ENCODE assay signal across 17 cellular contexts in genomic region chr5:179355976-179356968, GRCh38. TPM values are rescaled to one million over a fixed set of nuclear protein-coding genes. Genes with fewer than 3 reads are reported as not detected.
DNase-seq lines count a peak whose midpoint lies in the region; ATAC-seq and TF ChIP-seq lines count a peak whose summit lies in the region.
"Had no signal": no experiment of that assay in that cellular context is flagged by ENCODE, and none has a peak within 500 bp of the region (broad histone marks: within the 10 kb centered on the region; RNA-seq: fewer than 3 reads in every experiment).

No MANE protein-coding gene starts in this region.

- H3K4me1 ChIP-seq in GM23248 (ENCODE audit: insufficient read depth): no peaks in the 10 kb centered on the region
- H3K4me1 ChIP-seq in left ventricle myocardium inferior: peaks cover 6% of the 10 kb centered on the region
- H3K4me1 ChIP-seq in PC-3 (ENCODE audit: insufficient read depth, low read length): no peaks in the 10 kb centered on the region
- H3K4me1 ChIP-seq: breast epithelium had no signal

- peak; percentile 73 for DNase-seq in GM23248
- no peak for DNase-seq in left ventricle myocardium inferior
- peak; percentile 64 for DNase-seq in skeletal muscle cell (ENCODE audit: low read depth)
- no peak for DNase-seq in NCI-H2227 treated with DMSO at 0.1 percent for 48 hours (lab: John Stamatoyannopoulos, UW)
- no peak for DNase-seq in PC-3
- DNase-seq: activated effector memory CD4-positive, alpha-beta T cell treated with anti-CD3 and anti-CD28 coated beads, Interleukin-2, amount 50 U/mL, for 16 hours; DMS153; hypothalamus; NCI-H1694; NCI-H69; occipital lobe had no signal

- H3K4me3 ChIP-seq in GM23248: no peak overlapping the region
- H3K4me3 ChIP-seq in left ventricle myocardium inferior: no peak overlapping the region
- H3K4me3 ChIP-seq in skeletal muscle cell (ENCODE audit: low read depth, low read length): no peak overlapping the region
- no peak overlapping the region for H3K4me3 ChIP-seq in PC-3 (ENCODE audit: low read length)
- H3K4me3 ChIP-seq: breast epithelium had no signal

- intact Hi-C loops in left ventricle myocardium inferior (cut with micrococcal nuclease): no loop called here
- intact Hi-C loops in PC-3 (cut with micrococcal nuclease): no loop called here

- 47 to 49% methylated on average over 11 of the region's 11 CpGs for WGBS in GM23248 (ENCODE audit: low coverage in 1 of 2, low lambda C conversion rate in 2 of 2, missing lambda C conversion rate in 2 of 2), 2 experiments

- no peak for TF ChIP-seq CTCF in left ventricle myocardium inferior (IDR thresholded peaks at IDR 0.05; ENCODE audit: borderline replicate concordance)
- TF ChIP-seq CTCF in PC-3 (conservative IDR thresholded peaks at IDR 0.05; ENCODE audit: low read depth, low read length): no peak

- H3K9ac ChIP-seq in GM23248 (no peak overlapping the region), PC-3 (ENCODE audit: low read length) (no peak overlapping the region)

- POLR2A ChIA-PET in PC-3 (lab: Charles Lee; ENCODE audit: unreplicated experiment): no interaction called here

- H3K27me3 ChIP-seq in GM23248 (replicated peaks; ENCODE audit: insufficient read depth): no peaks in the 10 kb centered on the region; the same call in 1 of the 2 replicates
- H3K27me3 ChIP-seq in left ventricle myocardium inferior (ENCODE audit: low read depth): peaks cover 23% of the 10 kb centered on the region
- peaks cover 6% of the 10 kb centered on the region; the same call in 1 of the 2 replicates for H3K27me3 ChIP-seq in PC-3 (ENCODE audit: low read length)
- H3K27me3 ChIP-seq: breast epithelium had no signal

- H3F3A ChIP-seq in GM23248 (ENCODE audit: insufficient read depth) (no peaks in the 10 kb centered on the region), PC-3 (ENCODE audit: low read length, unreplicated experiment) (no peaks in the 10 kb centered on the region)

- ATAC-seq in GM18867 (IDR thresholded peaks at IDR 0.05; ENCODE audit: unreplicated experiment): no peak
- no peak for ATAC-seq in GM18520 (IDR thresholded peaks at IDR 0.05; ENCODE audit: unreplicated experiment)
- ATAC-seq in PC-3: no peak

- no peak overlapping the region for H2AFZ ChIP-seq in GM23248
- H2AFZ ChIP-seq in PC-3 (ENCODE audit: low read length): no peak overlapping the region

- H3K9me3 ChIP-seq in GM23248 (ENCODE audit: low read depth) (no peaks in the 10 kb centered on the region), left ventricle myocardium inferior (replicated peaks) (peaks cover 6% of the 10 kb centered on the region), PC-3 (ENCODE audit: low read length) (no peaks in the 10 kb centered on the region)

- BruUV-seq in PC-3 (replicated peaks; lab: Mats Ljungman, UMichigan): no TSS peak

- no peaks in the 10 kb centered on the region for H4K20me1 ChIP-seq in GM23248 (ENCODE audit: insufficient read depth)
- H4K20me1 ChIP-seq in PC-3 (ENCODE audit: low read length): no peaks in the 10 kb centered on the region

- H3K9me2 ChIP-seq in GM23248 (ENCODE audit: insufficient read depth): no peaks in the 10 kb centered on the region
- no peaks in the 10 kb centered on the region for H3K9me2 ChIP-seq in PC-3 (replicated peaks; ENCODE audit: low read length)

- CTCF ChIA-PET in PC-3 (lab: Charles Lee): no interaction called here

- no peak overlapping the region for H3K4me2 ChIP-seq in GM23248 (ENCODE audit: unreplicated experiment)
- H3K4me2 ChIP-seq in PC-3 (ENCODE audit: low read length): no peak overlapping the region

- H3K27ac ChIP-seq in GM23248: no peak overlapping the region
- H3K27ac ChIP-seq in angular gyrus (ENCODE audit: low read depth, low read length): peak overlapping the region; percentile 26
- peak overlapping the region; percentile 70 for H3K27ac ChIP-seq in left ventricle myocardium inferior (replicated peaks)
- H3K27ac ChIP-seq in PC-3 (ENCODE audit: low read length): no peak overlapping the region
- H3K27ac ChIP-seq: breast epithelium had no signal

- in situ Hi-C loops in GM23248 (cut with MboI): no loop called here

- H3K79me2 ChIP-seq in GM23248 (ENCODE audit: insufficient read depth) (no peaks in the 10 kb centered on the region), PC-3 (ENCODE audit: low read length) (no peaks in the 10 kb centered on the region)

- H3K36me3 ChIP-seq in GM23248 (ENCODE audit: low read depth): no peaks in the 10 kb centered on the region
- no peaks in the 10 kb centered on the region for H3K36me3 ChIP-seq in left ventricle myocardium inferior
- no peaks in the 10 kb centered on the region for H3K36me3 ChIP-seq in PC-3 (ENCODE audit: low read depth, low read length)
- H3K36me3 ChIP-seq: breast epithelium had no signal

RNA-seq across cellular contexts. Expression of gene ADAMTS2, which starts 11.0 kb away (rescaled TPM):
- total RNA-seq in GM23248 (2014; rRNA removed; shearing (Covaris generic)): 132 and 141 TPM in 2 replicates
- 61.3 and 62.0 TPM in 2 replicates for polyA plus RNA-seq in GM23248 (2016; fragmentation: Nextera tagmentation; extraction: Ambion mirVana)
- total RNA-seq in left ventricle myocardium inferior (4.6 TPM), PC-3 (2014; rRNA removed) (not detected in 2 replicates)
- total RNA-seq: activated CD8-positive, alpha-beta memory T cell treated with anti-CD3 and anti-CD28 coated beads for 36 hours had no signal
- polyA plus RNA-seq: IgD-negative memory B cell had no signal

Comparison
In these comparisons a context has a peak if more than half of its experiments do, and no peak if none do; other contexts are left out.
1. DNase-seq: peak in GM23248 (single experiment) and skeletal muscle cell (single experiment); none in left ventricle myocardium inferior (single experiment), NCI-H2227 treated with DMSO at 0.1 percent for 48 hours (single experiment) and PC-3 (single experiment).
2. H3K27ac ChIP-seq: peak in angular gyrus (single experiment) and left ventricle myocardium inferior (single experiment); none in GM23248 (single experiment) and PC-3 (single experiment).
3. RNA of gene ADAMTS2, which starts 11.0 kb away (total RNA-seq): 132 to 141 TPM in GM23248; 4.6 TPM in left ventricle myocardium inferior (single experiment) and not detected in PC-3; every median in the first group is over 10 times any median in the second.